In the genomic region with DNA sequence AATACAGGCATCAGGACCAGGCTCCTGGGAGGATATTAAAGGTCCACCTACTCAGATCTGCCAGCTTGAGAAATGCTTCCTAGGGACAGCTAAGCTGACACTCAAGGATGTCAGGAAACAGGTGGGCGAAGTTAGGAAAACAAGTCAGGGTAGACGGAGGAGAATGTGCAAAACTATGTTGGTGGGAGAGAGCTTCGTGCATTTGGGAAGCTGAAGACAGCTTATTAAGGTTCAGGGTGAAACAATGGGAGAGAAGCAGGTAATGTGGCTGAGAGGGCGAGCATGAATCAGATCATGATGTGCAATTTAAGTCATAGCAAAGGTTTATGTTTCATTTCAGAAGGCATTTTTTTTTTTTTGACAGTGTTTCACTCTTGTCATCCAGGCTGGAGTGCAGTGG, we compare ENCODE assay signal across 22 cellular contexts.
"Had no signal": no experiment of that assay in that cellular context is flagged by ENCODE, and none has a peak within 500 bp of the region (broad histone marks: within the 10 kb centered on the region; RNA-seq: fewer than 3 reads in every experiment).

No MANE protein-coding gene starts in this region.

- H3K9me3 ChIP-seq: colonic mucosa, esophagus muscularis mucosa, gastroesophageal sphincter, heart left ventricle, lower lobe of right lung had no signal

- H3K27me3 ChIP-seq: colonic mucosa, dorsolateral prefrontal cortex, esophagus muscularis mucosa, foreskin keratinocyte, gastroesophageal sphincter, hepatocyte, left lung had no signal

- H2AFZ ChIP-seq: hepatocyte had no signal

- H3K4me1 ChIP-seq: colonic mucosa, foreskin keratinocyte, left lung, lower lobe of right lung had no signal

- H3K36me3 ChIP-seq: colonic mucosa, esophagus muscularis mucosa, gastroesophageal sphincter, heart left ventricle, left lung, lower lobe of right lung had no signal

- FAIRE-seq: endothelial cell of umbilical vein, frontal cortex, keratinocyte had no signal

- H3K27ac Mint-ChIP-seq: immature natural killer cell, mesothelial cell of epicardium, naive B cell had no signal

- H3K9me3 Mint-ChIP-seq: mesothelial cell of epicardium had no signal

- H3K4me3 Mint-ChIP-seq: immature natural killer cell, mesothelial cell of epicardium had no signal

- H3K4me1 Mint-ChIP-seq: immature natural killer cell, mesothelial cell of epicardium, naive B cell had no signal

- H3K4me2 ChIP-seq: hepatocyte had no signal

- H3K36me3 Mint-ChIP-seq: immature natural killer cell, mesothelial cell of epicardium, naive B cell had no signal

- H3K27ac ChIP-seq: colonic mucosa, dorsolateral prefrontal cortex, esophagus muscularis mucosa, foreskin keratinocyte, gastroesophageal sphincter, heart left ventricle, hepatocyte, left lung, lower lobe of right lung had no signal

- ATAC-seq: foreskin keratinocyte, gastroesophageal sphincter, heart left ventricle, left cardiac atrium, left lung, left ventricle myocardium superior, lower lobe of right lung, mucosa of descending colon had no signal

- DNase-seq: colonic mucosa; dermis blood vessel endothelial cell; dorsolateral prefrontal cortex; effector CD4-positive, alpha-beta T cell; effector memory CD4-positive, alpha-beta T cell; foreskin keratinocyte; heart left ventricle; immature natural killer cell; left cardiac atrium; left lung; left ventricle myocardium superior; lower lobe of right lung; mesenchymal stem cell; mucosa of descending colon; naive B cell had no signal

- H3K4me3 ChIP-seq: colonic mucosa, dorsolateral prefrontal cortex, esophagus muscularis mucosa, gastroesophageal sphincter, heart left ventricle, hepatocyte, left lung, lower lobe of right lung, mucosa of descending colon had no signal

- H3K79me2 ChIP-seq: hepatocyte had no signal
